In the genomic region with DNA sequence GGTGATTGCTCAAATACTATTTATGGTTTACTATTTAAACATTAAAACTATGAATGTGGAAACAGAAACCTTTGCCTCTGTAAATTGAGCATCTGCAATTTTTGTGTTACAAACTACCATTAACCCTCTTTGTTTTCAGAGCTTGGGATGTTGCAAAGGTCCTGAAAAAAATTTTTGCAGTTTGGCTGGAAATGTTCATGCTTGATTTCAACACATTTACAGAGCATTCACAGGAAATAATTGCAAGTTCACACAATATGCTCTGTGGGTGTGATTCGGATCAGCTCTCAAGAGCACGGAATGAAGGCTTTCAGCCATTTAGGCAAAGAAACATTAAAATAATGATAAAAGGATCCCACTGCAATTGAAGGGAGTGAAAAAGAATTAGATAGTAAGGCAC, we compare ENCODE assay signal across 22 cellular contexts.
DNase-seq lines count a peak whose midpoint lies in the region; ATAC-seq and TF ChIP-seq lines count a peak whose summit lies in the region.
"Had no signal": no experiment of that assay in that cellular context is flagged by ENCODE, and none has a peak within 500 bp of the region (broad histone marks: within the 10 kb centered on the region; RNA-seq: fewer than 3 reads in every experiment).

No MANE protein-coding gene starts in this region.

- CTCF ChIA-PET in activated CD4-positive, alpha-beta T cell treated with anti-CD3 and anti-CD28 coated beads for 36 hours (lab: Charles Lee), result no interaction called here

- POLR2A ChIA-PET in activated CD4-positive, alpha-beta T cell treated with anti-CD3 and anti-CD28 coated beads for 36 hours (lab: Charles Lee), result no interaction called here

- TF ChIP-seq CTCF in choroid plexus epithelial cell (conservative IDR thresholded peaks at IDR 0.05; ENCODE audit: low read depth, low read length) (no peak), fibroblast of pulmonary artery (IDR thresholded peaks at IDR 0.05; ENCODE audit: low read length, missing control alignments) (no peak), osteoblast (IDR thresholded peaks at IDR 0.05; ENCODE audit: extremely low read depth, low read depth, low read length) (no peak), coronary artery (IDR thresholded peaks at IDR 0.05) (no peak)

- H4K20me1 ChIP-seq in osteoblast (ENCODE audit: insufficient read depth, low read length), result no peaks in the 10 kb centered on the region
- H4K20me1 ChIP-seq: BLaER1 had no signal

- no peaks in the 10 kb centered on the region for H3K79me2 ChIP-seq in osteoblast (ENCODE audit: insufficient read depth, low read length)

- no peaks in the 10 kb centered on the region for H3K4me1 ChIP-seq in osteoblast (ENCODE audit: insufficient read depth, low read length)
- H3K4me1 ChIP-seq: BLaER1 had no signal

- no peak for ATAC-seq in activated CD4-positive, alpha-beta T cell treated with anti-CD3 and anti-CD28 coated beads for 36 hours
- ATAC-seq in GM21723 (IDR thresholded peaks at IDR 0.05; ENCODE audit: unreplicated experiment), result no peak
- ATAC-seq: K562 had no signal

- no peaks in the 10 kb centered on the region for H3K9me3 ChIP-seq in osteoblast (ENCODE audit: low read depth, low read length)
- H3K9me3 ChIP-seq: MG63 had no signal

- no peaks in the 10 kb centered on the region for H3K4me1 Mint-ChIP-seq in activated CD4-positive, alpha-beta T cell treated with anti-CD3 and anti-CD28 coated beads, Interleukin-2, amount 10 ng/mL, durations not matched to agents 24 days and 14 days
- no peaks in the 10 kb centered on the region for H3K4me1 Mint-ChIP-seq in activated CD4-positive, alpha-beta T cell treated with anti-CD3 and anti-CD28 coated beads for 36 hours
- H3K4me1 Mint-ChIP-seq: CD4-positive, CD25-positive, alpha-beta regulatory T cell had no signal

- intact Hi-C loops in activated CD4-positive, alpha-beta T cell treated with anti-CD3 and anti-CD28 coated beads, Interleukin-2, amount 10 ng/mL, durations not matched to agents 24 days and 14 days (cut with micrococcal nuclease), result no loop called here
- intact Hi-C loops in activated CD4-positive, alpha-beta T cell treated with anti-CD3 and anti-CD28 coated beads for 36 hours (cut with DNase I, micrococcal nuclease), result no loop called here

- peaks cover 7% of the 10 kb centered on the region for H3K27me3 Mint-ChIP-seq in activated CD4-positive, alpha-beta T cell treated with anti-CD3 and anti-CD28 coated beads, Interleukin-2, amount 10 ng/mL, durations not matched to agents 24 days and 14 days
- H3K27me3 Mint-ChIP-seq in activated CD4-positive, alpha-beta T cell treated with anti-CD3 and anti-CD28 coated beads for 36 hours, result peaks cover 12% of the 10 kb centered on the region

- no peak overlapping the region for H3K4me3 Mint-ChIP-seq in activated CD4-positive, alpha-beta T cell treated with anti-CD3 and anti-CD28 coated beads, Interleukin-2, amount 10 ng/mL, durations not matched to agents 24 days and 14 days
- no peak overlapping the region for H3K4me3 Mint-ChIP-seq in activated CD4-positive, alpha-beta T cell treated with anti-CD3 and anti-CD28 coated beads for 36 hours
- H3K4me3 Mint-ChIP-seq: CD4-positive, CD25-positive, alpha-beta regulatory T cell had no signal

- H3K27me3 ChIP-seq in osteoblast (ENCODE audit: insufficient read depth, low read length), result no peaks in the 10 kb centered on the region
- H3K27me3 ChIP-seq: BLaER1, MG63 had no signal

- peak overlapping the region; percentile 23 for H3K4me2 ChIP-seq in osteoblast (ENCODE audit: insufficient read depth, low read length)
- H3K4me2 ChIP-seq: BLaER1 had no signal

- no peaks in the 10 kb centered on the region for H3K36me3 ChIP-seq in osteoblast (ENCODE audit: insufficient read depth, low read length)
- H3K36me3 ChIP-seq: BLaER1, MG63 had no signal

- peak; percentile 13 for DNase-seq in activated CD4-positive, alpha-beta T cell treated with anti-CD3 and anti-CD28 coated beads, Interleukin-2, amount 10 ng/mL, durations not matched to agents 24 days and 14 days
- DNase-seq in activated CD4-positive, alpha-beta T cell treated with anti-CD3 and anti-CD28 coated beads for 36 hours, result no peak
- DNase-seq in choroid plexus epithelial cell (ENCODE audit: low read depth) (peak; percentile 19), fibroblast of pulmonary artery (ENCODE audit: low read depth) (peak; percentile 25), osteoblast (ENCODE audit: insufficient read length, low spot score, missing footprints) (no peak), coronary artery (ENCODE audit: low spot score) (no peak), NCI-H1105 treated with DMSO at 0.1 percent for 48 hours (lab: John Stamatoyannopoulos, UW) (no peak)
- DNase-seq: ACHN; CD4-positive, CD25-positive, alpha-beta regulatory T cell; H7; Kasumi-1; MG63; NCI-H2029; NCI-H446 treated with DMSO at 0.1 percent for 48 hours; NCI-H526; NCI-H82; SHP77 had no signal

- H3K27ac ChIP-seq in osteoblast (ENCODE audit: low read depth, low read length) (no peak overlapping the region), coronary artery (no peak overlapping the region)
- H3K27ac ChIP-seq: 22Rv1, BLaER1, RWPE1 had no signal

- H3K4me3 ChIP-seq in choroid plexus epithelial cell (ENCODE audit: low read depth, low read length), result no peak overlapping the region
- H3K4me3 ChIP-seq in fibroblast of pulmonary artery (replicated peaks; ENCODE audit: low read depth, low read length), result no peak overlapping the region
- no peak overlapping the region for H3K4me3 ChIP-seq in osteoblast (ENCODE audit: insufficient read depth, low read length)
- H3K4me3 ChIP-seq in coronary artery, result no peak overlapping the region
- H3K4me3 ChIP-seq: BLaER1, K562, MG63 had no signal

- no peaks in the 10 kb centered on the region for H3K36me3 Mint-ChIP-seq in activated CD4-positive, alpha-beta T cell treated with anti-CD3 and anti-CD28 coated beads, Interleukin-2, amount 10 ng/mL, durations not matched to agents 24 days and 14 days (ENCODE audit: low read depth)
- H3K36me3 Mint-ChIP-seq in activated CD4-positive, alpha-beta T cell treated with anti-CD3 and anti-CD28 coated beads for 36 hours (ENCODE audit: low read depth), result no peaks in the 10 kb centered on the region
- H3K36me3 Mint-ChIP-seq: CD4-positive, CD25-positive, alpha-beta regulatory T cell had no signal

- peak overlapping the region; percentile 66 for H2AFZ ChIP-seq in osteoblast (ENCODE audit: low read length)

- no peak overlapping the region for H3K27ac Mint-ChIP-seq in activated CD4-positive, alpha-beta T cell treated with anti-CD3 and anti-CD28 coated beads, Interleukin-2, amount 10 ng/mL, durations not matched to agents 24 days and 14 days
- H3K27ac Mint-ChIP-seq in activated CD4-positive, alpha-beta T cell treated with anti-CD3 and anti-CD28 coated beads for 36 hours, result no peak overlapping the region
- H3K27ac Mint-ChIP-seq: CD4-positive, CD25-positive, alpha-beta regulatory T cell had no signal

- no peaks in the 10 kb centered on the region for H3K9me3 Mint-ChIP-seq in activated CD4-positive, alpha-beta T cell treated with anti-CD3 and anti-CD28 coated beads, Interleukin-2, amount 10 ng/mL, durations not matched to agents 24 days and 14 days
- H3K9me3 Mint-ChIP-seq in activated CD4-positive, alpha-beta T cell treated with anti-CD3 and anti-CD28 coated beads for 36 hours (ENCODE audit: low read depth), result no peaks in the 10 kb centered on the region

Comparison
In these comparisons a context has a peak if more than half of its experiments do, and no peak if none do; other contexts are left out.
1. DNase-seq: peak in activated CD4-positive, alpha-beta T cell treated with anti-CD3 and anti-CD28 coated beads, Interleukin-2, amount 10 ng/mL, durations not matched to agents 24 days and 14 days (single experiment), choroid plexus epithelial cell (single experiment) and fibroblast of pulmonary artery (single experiment); none in activated CD4-positive, alpha-beta T cell treated with anti-CD3 and anti-CD28 coated beads for 36 hours (single experiment), osteoblast (single experiment), coronary artery (single experiment) and NCI-H1105 treated with DMSO at 0.1 percent for 48 hours (single experiment).